In genomic region chr11:106014035-106014434, GRCh38 we compare ENCODE assay signal across 1 cellular context.
TF ChIP-seq lines count a peak whose summit lies in the region.

No MANE protein-coding gene starts in this region.

TF ChIP-seq in GM23338, 12 proteins besides CTCF, POLR2A, EP300 and RAD21 (continued from another document):
- TF ChIP-seq ZNF462 (CRISPR knock-in tag; IDR thresholded peaks at IDR 0.05) (no peak), JUNB (IDR thresholded peaks at IDR 0.05; ENCODE audit: unreplicated experiment) (no peak), ZNF331 (CRISPR knock-in tag; IDR thresholded peaks at IDR 0.05; ENCODE audit: low read depth) (no peak), ZNF114 (CRISPR knock-in tag; IDR thresholded peaks at IDR 0.05) (no peak), CREB1 (CRISPR knock-in tag; IDR thresholded peaks at IDR 0.05; ENCODE audit: low read depth) (no peak)
